ENCODE assay signal across 8 cellular contexts in the genomic region with DNA sequence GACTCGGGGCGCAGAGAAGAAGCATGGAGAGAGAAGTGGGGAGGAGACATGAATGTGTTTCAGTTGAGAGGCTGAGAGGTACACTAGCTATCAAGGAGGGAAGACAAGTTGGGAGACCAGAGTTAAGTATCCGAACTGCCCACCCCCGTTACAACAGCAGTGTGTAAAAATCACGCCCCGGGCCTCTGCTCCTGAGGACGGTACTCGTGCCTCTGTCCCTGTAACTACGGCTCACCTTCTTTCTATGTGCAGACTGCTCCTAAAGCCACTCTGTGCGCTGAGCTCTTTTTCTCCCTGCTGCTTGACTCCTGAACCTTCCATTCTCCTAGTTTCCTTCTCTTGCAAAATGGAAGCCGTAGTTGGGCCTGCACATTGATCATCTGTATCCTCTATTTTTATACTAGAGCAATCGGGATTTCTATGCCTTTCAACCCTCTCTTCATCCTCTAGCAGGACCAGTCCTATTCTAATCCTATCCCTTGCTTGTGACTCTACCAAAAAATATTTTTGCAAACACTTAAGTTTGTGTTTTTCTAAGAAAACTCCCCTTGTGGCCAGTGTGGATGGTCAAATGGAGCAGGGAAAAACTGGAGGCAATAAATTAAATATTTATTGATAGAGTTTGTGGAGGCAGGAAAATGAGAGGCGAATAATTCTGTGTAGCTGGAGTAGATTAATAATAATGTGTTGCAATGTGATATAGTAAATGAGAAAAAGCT. TPM values are rescaled to one million over a fixed set of nuclear protein-coding genes. Genes with fewer than 3 reads are reported as not detected.
DNase-seq lines count a peak whose midpoint lies in the region; TF ChIP-seq lines count a peak whose summit lies in the region.

No MANE protein-coding gene starts in this region.

- no peak for TF ChIP-seq POLR2A in breast epithelium (IDR thresholded peaks at IDR 0.05)
- TF ChIP-seq POLR2A in uterus (IDR thresholded peaks at IDR 0.05): no peak

- H3K4me3 ChIP-seq in MM.1S (ENCODE audit: low read length) (peak overlapping the region; percentile 85), breast epithelium (peak overlapping the region; percentile 82 to 93 (median 93)), uterus (peak overlapping the region; percentile 66 to 89)

- peaks cover 7% of the 10 kb centered on the region; the same call in 1 of the 2 replicates for H3F3A ChIP-seq in MM.1S (ENCODE audit: insufficient read depth, low read length)

- peak overlapping the region; percentile 84 for H3K9ac ChIP-seq in MM.1S (ENCODE audit: low read length)

- peak overlapping the region; percentile 99 for H3K4me3 Mint-ChIP-seq in T-helper 1 cell treated with Interleukin-12 subunit alpha and Interleukin-12 subunit beta and Interleukin-4 antibody, amounts not matched to agents 30 μg/mL and 1 μg/mL, for 36 hours

- H3K27ac ChIP-seq in MM.1S (ENCODE audit: low read length): peak overlapping the region; percentile 32; the same call in 1 of the 2 replicates
- H3K27ac ChIP-seq in breast epithelium: peak overlapping the region; percentile 97 to 99
- H3K27ac ChIP-seq in uterus: peak overlapping the region; percentile 95 to 96

- intact Hi-C loops in breast epithelium (cut with DNase I; ENCODE audit: low total_unique reads) (loop anchor here (5.0 kb wide), 1 partner anchor 435 kb away; no protein-coding TSS in a partner anchor), uterus (cut with DNase I; ENCODE audit: low total_unique reads) (no loop called here)

- no peaks in the 10 kb centered on the region for H3K27me3 Mint-ChIP-seq in T-helper 1 cell treated with Interleukin-12 subunit alpha and Interleukin-12 subunit beta and Interleukin-4 antibody, amounts not matched to agents 30 μg/mL and 1 μg/mL, for 36 hours (ENCODE audit: low read depth)

- H3K4me1 ChIP-seq in MM.1S (ENCODE audit: low read length) (peaks cover 8% of the 10 kb centered on the region; the same call in 1 of the 2 replicates), breast epithelium (peaks cover 0 to 14% of the 10 kb centered on the region in 2 donors), uterus (no peaks in the 10 kb centered on the region)

- peaks cover 29% of the 10 kb centered on the region for H3K36me3 Mint-ChIP-seq in T-helper 1 cell treated with Interleukin-12 subunit alpha and Interleukin-12 subunit beta and Interleukin-4 antibody, amounts not matched to agents 30 μg/mL and 1 μg/mL, for 36 hours (ENCODE audit: low read depth)

- no peak for DNase-seq in T-helper 1 cell
- no peak for DNase-seq in MM.1S
- no peak for DNase-seq in breast epithelium (ENCODE audit: low spot score in 2 of 2)
- peak; percentile 33 to 35 for DNase-seq in lung microvascular endothelial cell (ENCODE audit: low read depth in 2 of 2)
- no peak for DNase-seq in uterus
- DNase-seq in cortex of kidney (lab: John Stamatoyannopoulos, UW): no peak
- no peak for DNase-seq in KG1 (lab: John Stamatoyannopoulos, UW)

- H3K36me3 ChIP-seq in MM.1S (replicated peaks; ENCODE audit: insufficient read depth, low read length): no peaks in the 10 kb centered on the region
- no peaks in the 10 kb centered on the region for H3K36me3 ChIP-seq in breast epithelium
- no peaks in the 10 kb centered on the region for H3K36me3 ChIP-seq in uterus

- no peaks in the 10 kb centered on the region for H4K20me1 ChIP-seq in MM.1S (ENCODE audit: insufficient read depth, low read length)

- H3K9me3 ChIP-seq in MM.1S (replicated peaks; ENCODE audit: insufficient read depth, low read length): no peaks in the 10 kb centered on the region
- no peaks in the 10 kb centered on the region for H3K9me3 ChIP-seq in breast epithelium
- H3K9me3 ChIP-seq in uterus: no peaks in the 10 kb centered on the region

- H3K79me2 ChIP-seq in MM.1S (ENCODE audit: low read length): peaks cover 82% of the 10 kb centered on the region

- TF ChIP-seq CTCF in MM.1S (IDR thresholded peaks at IDR 0.05; ENCODE audit: low read length) (no peak), breast epithelium (IDR thresholded peaks at IDR 0.05) (no peak), uterus (IDR thresholded peaks at IDR 0.05) (no peak)

- peak overlapping the region; percentile 59; the same call in 1 of the 2 replicates for H3K4me2 ChIP-seq in MM.1S (ENCODE audit: low read depth, low read length)

- H3K27me3 ChIP-seq in MM.1S (replicated peaks; ENCODE audit: insufficient read depth, low read length): no peaks in the 10 kb centered on the region
- no peaks in the 10 kb centered on the region for H3K27me3 ChIP-seq in breast epithelium
- H3K27me3 ChIP-seq in uterus: no peaks in the 10 kb centered on the region

- H3K27ac Mint-ChIP-seq in T-helper 1 cell treated with Interleukin-12 subunit alpha and Interleukin-12 subunit beta and Interleukin-4 antibody, amounts not matched to agents 30 μg/mL and 1 μg/mL, for 36 hours: peak overlapping the region; percentile 97

- H3K9me2 ChIP-seq in MM.1S (replicated peaks; ENCODE audit: insufficient read depth, low read length): no peaks in the 10 kb centered on the region

- peak overlapping the region; percentile 65; the same call in 1 of the 2 replicates for H2AFZ ChIP-seq in MM.1S (ENCODE audit: low read length)

- H3K4me1 Mint-ChIP-seq in T-helper 1 cell treated with Interleukin-12 subunit alpha and Interleukin-12 subunit beta and Interleukin-4 antibody, amounts not matched to agents 30 μg/mL and 1 μg/mL, for 36 hours (ENCODE audit: low read depth): peaks cover 52% of the 10 kb centered on the region

- H3K9me3 Mint-ChIP-seq in T-helper 1 cell treated with Interleukin-12 subunit alpha and Interleukin-12 subunit beta and Interleukin-4 antibody, amounts not matched to agents 30 μg/mL and 1 μg/mL, for 36 hours: no peaks in the 10 kb centered on the region

RNA-seq across cellular contexts. Expression of gene POLR1D, which starts 0.6 kb away (rescaled TPM):
- total RNA-seq in breast epithelium (100 to 1,000 TPM; 103 to 130 (median 115) TPM), lung microvascular endothelial cell (81.9 and 86.1 TPM in 2 replicates), uterus (10 to 100 TPM; 25.9 to 94.9 (median 64.0) TPM)

RNA-seq across cellular contexts. Expression of gene LNX2, which starts 1.9 kb away (rescaled TPM):
- total RNA-seq in breast epithelium (10 to 100 TPM in 2 of 3 donors, 1 to 10 TPM in 1; 5.9 to 19.3 (median 19.2) TPM), lung microvascular endothelial cell (8.3 and 11.3 TPM in 2 replicates), uterus (10 to 100 TPM in 1 of 4 donors, 1 to 10 TPM in 3; 1.5 to 13.2 (median 8.2) TPM)

Comparison
In these comparisons a context has a peak if more than half of its experiments do, and no peak if none do; other contexts are left out.
1. DNase-seq: peak in lung microvascular endothelial cell (2 of 2); none in T-helper 1 cell (0 of 5), MM.1S (single experiment), breast epithelium (0 of 2), uterus (0 of 2), cortex of kidney (single experiment) and KG1 (single experiment).
2. H3K27ac ChIP-seq: peak in every context shown above with its lines; median percentile 98 in breast epithelium; 96 in uterus; 32 in MM.1S.
3. Peak in every context shown above with its lines, with median percentiles within 50 percentile points of each other: H3K4me3 ChIP-seq.